ENCODE assay signal across 25 cellular contexts in the genomic region with DNA sequence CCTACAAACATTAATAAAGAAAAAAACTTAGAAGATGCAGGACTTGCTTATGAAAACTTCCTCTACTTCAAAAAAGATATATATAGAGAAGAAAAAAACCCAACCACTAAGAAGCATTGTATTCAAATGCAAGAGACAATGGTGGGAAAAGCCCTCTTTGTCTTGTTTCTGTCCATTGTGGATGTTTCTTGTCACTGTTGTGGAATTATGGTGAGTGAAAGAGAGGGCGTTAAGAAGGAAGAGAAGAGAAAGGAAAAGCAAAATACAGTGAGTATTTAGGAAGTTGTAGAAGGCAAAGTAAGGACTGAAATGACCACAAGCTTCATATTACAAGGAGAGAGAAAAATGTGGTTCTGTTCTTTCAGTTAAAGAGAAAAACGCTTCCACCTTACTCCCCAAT. TPM values are rescaled to one million over a fixed set of nuclear protein-coding genes. Genes with fewer than 3 reads are reported as not detected.
DNase-seq lines count a peak whose midpoint lies in the region; ATAC-seq and TF ChIP-seq lines count a peak whose summit lies in the region.
"Had no signal": no experiment of that assay in that cellular context is flagged by ENCODE, and none has a peak within 500 bp of the region (broad histone marks: within the 10 kb centered on the region; RNA-seq: fewer than 3 reads in every experiment).

No MANE protein-coding gene starts in this region.

- H3K36me3 Mint-ChIP-seq in osteocyte (ENCODE audit: unreplicated experiment) = no peaks in the 10 kb centered on the region
- H3K36me3 Mint-ChIP-seq: CD4-positive, CD25-positive, alpha-beta regulatory T cell had no signal

- no peaks in the 10 kb centered on the region for H3K9me3 ChIP-seq in body of pancreas
- H3K9me3 ChIP-seq: BE2C had no signal

- H3K36me3 ChIP-seq in body of pancreas (replicated peaks in 1 of 2; ENCODE audit: insufficient read depth in 1 of 2, low read depth in 2 of 2) = no peaks in the 10 kb centered on the region
- H3K36me3 ChIP-seq: BE2C had no signal

- peaks cover 56% of the 10 kb centered on the region for H3K4me1 Mint-ChIP-seq in osteocyte (ENCODE audit: unreplicated experiment)
- H3K4me1 Mint-ChIP-seq: CD4-positive, CD25-positive, alpha-beta regulatory T cell had no signal

- peak overlapping the region; percentile 3 for H3K27ac Mint-ChIP-seq in osteocyte (ENCODE audit: unreplicated experiment)
- H3K27ac Mint-ChIP-seq: CD4-positive, CD25-positive, alpha-beta regulatory T cell; T-helper 1 cell treated with Interleukin-12 subunit alpha and Interleukin-12 subunit beta and Interleukin-4 antibody, amounts not matched to agents 30 μg/mL and 1 μg/mL, for 36 hours had no signal

- no peaks in the 10 kb centered on the region for H3K9me3 Mint-ChIP-seq in osteocyte (ENCODE audit: unreplicated experiment)
- H3K9me3 Mint-ChIP-seq: T-helper 1 cell treated with Interleukin-12 subunit alpha and Interleukin-12 subunit beta and Interleukin-4 antibody, amounts not matched to agents 30 μg/mL and 1 μg/mL, for 36 hours had no signal

- H3K27me3 Mint-ChIP-seq in osteocyte (ENCODE audit: unreplicated experiment) = no peaks in the 10 kb centered on the region

- H3K4me3 ChIP-seq in body of pancreas = no peak overlapping the region

- DNase-seq in GDM1 (lab: John Stamatoyannopoulos, UW) (peak; percentile 12), Kasumi-1 (lab: John Stamatoyannopoulos, UW) (peak; percentile 55 to 60), dermis blood vessel endothelial cell (peak; percentile 53), osteocyte (ENCODE audit: extremely low spot score, unreplicated experiment) (no peak), hypothalamus (lab: John Stamatoyannopoulos, UW) (no peak), body of pancreas (no peak)
- no peak for DNase-seq in stimulated activated CD4-positive, alpha-beta T cell treated with anti-CD3 and anti-CD28 coated beads, Interleukin-2, amount 100 ng/mL, for 48 hours
- DNase-seq: BE2C; CD4-positive, CD25-positive, alpha-beta regulatory T cell; NCI-H1092; NCI-H1417 treated with DMSO at 0.1 percent for 48 hours; NCI-H1694 treated with DMSO at 0.1 percent for 48 hours; NCI-H2081 treated with DMSO at 0.1 percent for 48 hours; NCI-H2171; NCI-H226; NCI-H510A; NCI-H69; RPMI8226; SHP77 had no signal

- TF ChIP-seq CTCF in osteocyte (IDR thresholded peaks at IDR 0.05) (no peak), body of pancreas (IDR thresholded peaks at IDR 0.05) (no peak)

- no peak overlapping the region for H3K27ac ChIP-seq in body of pancreas

- no peaks in the 10 kb centered on the region for H3K27me3 ChIP-seq in body of pancreas
- H3K27me3 ChIP-seq: BE2C had no signal

- intact Hi-C loops in body of pancreas (cut with DNase I) = no loop called here

- peaks cover 4% of the 10 kb centered on the region for H3K4me1 ChIP-seq in body of pancreas
- H3K4me1 ChIP-seq: BE2C had no signal

- no peak overlapping the region for H3K4me3 Mint-ChIP-seq in osteocyte (ENCODE audit: unreplicated experiment)
- H3K4me3 Mint-ChIP-seq: CD4-positive, CD25-positive, alpha-beta regulatory T cell; T-helper 1 cell treated with Interleukin-12 subunit alpha and Interleukin-12 subunit beta and Interleukin-4 antibody, amounts not matched to agents 30 μg/mL and 1 μg/mL, for 36 hours had no signal

- WGBS in body of pancreas, 2 donors = 60 to 70% methylated on average over 2 of the region's 2 CpGs

- no peak for ATAC-seq in body of pancreas
- ATAC-seq: HepG2 had no signal

- no peak for TF ChIP-seq POLR2A in body of pancreas (IDR thresholded peaks at IDR 0.05)

RNA-seq across cellular contexts. Expression of gene THBD, which starts 14.1 kb away (rescaled TPM):
- total RNA-seq in dermis blood vessel endothelial cell (33.4 and 34.0 TPM in 2 replicates), osteocyte (66.3 and 68.3 TPM in 2 replicates), body of pancreas (10 to 100 TPM; 14.3 to 44.2 TPM)
- total RNA-seq: CD4-positive, CD25-positive, alpha-beta regulatory T cell; HepG2; HT1080; SK-MEL-5 had no signal

RNA-seq across cellular contexts. Expression of gene CD93, which starts 22.6 kb away (rescaled TPM):
- total RNA-seq in dermis blood vessel endothelial cell = 361 and 441 TPM in 2 replicates
- total RNA-seq in osteocyte = 0.13 and 0.21 TPM in 2 replicates
- total RNA-seq in body of pancreas = 10 to 100 TPM; 14.2 to 19.2 TPM
- total RNA-seq: HepG2, LHCN-M2, MCF 10A, SK-MEL-5 had no signal

RNA-seq across cellular contexts. Expression of gene SSTR4, which starts 28.5 kb away (rescaled TPM):
- not detected in 2 replicates for total RNA-seq in dermis blood vessel endothelial cell
- not detected in 2 replicates for total RNA-seq in osteocyte
- total RNA-seq in body of pancreas = not detected
- total RNA-seq: CD4-positive, CD25-positive, alpha-beta regulatory T cell; HepG2; HT1080; LHCN-M2; MCF 10A; SK-MEL-5 had no signal

Comparison
In these comparisons a context has a peak if more than half of its experiments do, and no peak if none do; other contexts are left out.
1. DNase-seq: peak in GDM1 (single experiment), Kasumi-1 (2 of 2) and dermis blood vessel endothelial cell (single experiment); none in osteocyte (single experiment), stimulated activated CD4-positive, alpha-beta T cell treated with anti-CD3 and anti-CD28 coated beads, Interleukin-2, amount 100 ng/mL, for 48 hours (0 of 2), hypothalamus (0 of 51) and body of pancreas (0 of 4).
2. RNA of gene CD93, which starts 22.6 kb away (total RNA-seq): 361 to 441 TPM in dermis blood vessel endothelial cell; 14.2 to 19.2 TPM in body of pancreas and 0.13 to 0.21 TPM in osteocyte; every median in the first group is over 10 times any median in the second.